In genomic region chr20:17536944-17537444, GRCh38 we compare ENCODE assay signal across 1 cellular context.
TF ChIP-seq lines count a peak whose summit lies in the region.

No MANE protein-coding gene starts in this region.

TF ChIP-seq in HepG2, 621 proteins besides CTCF, POLR2A, EP300 and RAD21 (continued from another document and continues in another):
- TF ChIP-seq MYPOP (CRISPR knock-in tag; IDR thresholded peaks at IDR 0.05) (peak; percentile 53; the same call in 1 of the 2 replicates), ZNF234 (CRISPR knock-in tag; conservative IDR thresholded peaks at IDR 0.05) (no peak), E2F1 (CRISPR knock-in tag; IDR thresholded peaks at IDR 0.05) (no peak), ZSCAN29 (CRISPR knock-in tag; conservative IDR thresholded peaks at IDR 0.05) (no peak), SALL1 (CRISPR knock-in tag; IDR thresholded peaks at IDR 0.05) (peak; percentile 64; the same call in 1 of the 2 replicates), ZNF766 (CRISPR knock-in tag; IDR thresholded peaks at IDR 0.05; ENCODE audit: borderline replicate concordance) (no peak), ZNF615 (CRISPR knock-in tag; IDR thresholded peaks at IDR 0.05; ENCODE audit: borderline replicate concordance) (no peak), ZNF138 (CRISPR knock-in tag; IDR thresholded peaks at IDR 0.05; ENCODE audit: low read depth) (peak; percentile 43; the same call in 1 of the 2 replicates), MLXIP (CRISPR knock-in tag; IDR thresholded peaks at IDR 0.05; ENCODE audit: borderline replicate concordance) (no peak), KAT7 (CRISPR knock-in tag; IDR thresholded peaks at IDR 0.05; ENCODE audit: borderline replicate concordance) (no peak), YEATS4 (CRISPR knock-in tag; IDR thresholded peaks at IDR 0.05; ENCODE audit: borderline replicate concordance) (no peak; the same call in 1 of the 2 replicates), TFDP2 (CRISPR knock-in tag; IDR thresholded peaks at IDR 0.05) (peak; percentile 59; the same call in 1 of the 2 replicates), ZNF883 (CRISPR knock-in tag; IDR thresholded peaks at IDR 0.05; ENCODE audit: not compliant biosample characterization) (no peak), ZNF160 (CRISPR knock-in tag; IDR thresholded peaks at IDR 0.05) (no peak), HNRNPK (IDR thresholded peaks at IDR 0.05; ENCODE audit: low read depth, low read length, poor library complexity, severe bottlenecking) (no peak), ZNF674 (CRISPR knock-in tag; IDR thresholded peaks at IDR 0.05; ENCODE audit: low read depth) (no peak), ARID2 (CRISPR knock-in tag; IDR thresholded peaks at IDR 0.05; ENCODE audit: borderline replicate concordance) (no peak), SAFB2 (CRISPR knock-in tag; IDR thresholded peaks at IDR 0.05; ENCODE audit: borderline replicate concordance, low read depth) (no peak), ZBTB7A (CRISPR knock-in tag; IDR thresholded peaks at IDR 0.05) (no peak), ZNF737 (CRISPR knock-in tag; IDR thresholded peaks at IDR 0.05; ENCODE audit: borderline replicate concordance) (no peak), NCOA2 (CRISPR knock-in tag; IDR thresholded peaks at IDR 0.05) (0 out of 2 replicates have a peak, but pooled peaks have one; percentile 27), NFATC3 (CRISPR knock-in tag; IDR thresholded peaks at IDR 0.05) (no peak), SNRNP70 (IDR thresholded peaks at IDR 0.05; ENCODE audit: low read depth, low read length) (no peak), ZNF44 (CRISPR knock-in tag; IDR thresholded peaks at IDR 0.05) (no peak), ZBTB46 (CRISPR knock-in tag; IDR thresholded peaks at IDR 0.05; ENCODE audit: borderline replicate concordance) (no peak), PHF5A (CRISPR knock-in tag; IDR thresholded peaks at IDR 0.05; ENCODE audit: low read depth, unreplicated experiment) (no peak), ZNF660 (CRISPR knock-in tag; IDR thresholded peaks at IDR 0.05; ENCODE audit: borderline replicate concordance, low read depth) (no peak), ZNF20 (CRISPR knock-in tag; IDR thresholded peaks at IDR 0.05) (no peak)
- TF ChIP-seq, protein P1, sequence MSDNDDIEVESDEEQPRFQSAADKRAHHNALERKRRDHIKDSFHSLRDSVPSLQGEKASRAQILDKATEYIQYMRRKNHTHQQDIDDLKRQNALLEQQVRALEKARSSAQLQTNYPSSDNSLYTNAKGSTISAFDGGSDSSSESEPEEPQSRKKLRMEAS (IDR thresholded peaks at IDR 0.05) = peak; percentile 89
- TF ChIP-seq, protein P2, sequence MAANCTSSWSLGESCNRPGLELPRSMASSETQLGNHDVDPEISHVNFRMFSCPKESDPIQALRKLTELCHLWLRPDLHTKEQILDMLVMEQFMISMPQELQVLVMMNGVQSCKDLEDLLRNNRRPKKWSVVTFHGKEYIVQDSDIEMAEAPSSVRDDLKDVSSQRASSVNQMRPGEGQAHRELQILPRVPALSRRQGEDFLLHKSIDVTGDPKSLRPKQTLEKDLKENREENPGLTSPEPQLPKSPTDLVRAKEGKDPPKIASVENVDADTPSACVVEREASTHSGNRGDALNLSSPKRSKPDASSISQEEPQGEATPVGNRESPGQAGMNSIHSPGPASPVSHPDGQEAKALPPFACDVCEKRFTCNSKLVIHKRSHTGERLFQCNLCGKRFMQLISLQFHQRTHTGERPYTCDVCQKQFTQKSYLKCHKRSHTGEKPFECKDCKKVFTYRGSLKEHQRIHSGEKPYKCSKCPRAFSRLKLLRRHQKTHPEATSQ (CRISPR knock-in tag; IDR thresholded peaks at IDR 0.05; ENCODE audit: borderline replicate concordance) = 0 out of 2 replicates have a peak, but pooled peaks have one; percentile 45
- TF ChIP-seq, protein P3, sequence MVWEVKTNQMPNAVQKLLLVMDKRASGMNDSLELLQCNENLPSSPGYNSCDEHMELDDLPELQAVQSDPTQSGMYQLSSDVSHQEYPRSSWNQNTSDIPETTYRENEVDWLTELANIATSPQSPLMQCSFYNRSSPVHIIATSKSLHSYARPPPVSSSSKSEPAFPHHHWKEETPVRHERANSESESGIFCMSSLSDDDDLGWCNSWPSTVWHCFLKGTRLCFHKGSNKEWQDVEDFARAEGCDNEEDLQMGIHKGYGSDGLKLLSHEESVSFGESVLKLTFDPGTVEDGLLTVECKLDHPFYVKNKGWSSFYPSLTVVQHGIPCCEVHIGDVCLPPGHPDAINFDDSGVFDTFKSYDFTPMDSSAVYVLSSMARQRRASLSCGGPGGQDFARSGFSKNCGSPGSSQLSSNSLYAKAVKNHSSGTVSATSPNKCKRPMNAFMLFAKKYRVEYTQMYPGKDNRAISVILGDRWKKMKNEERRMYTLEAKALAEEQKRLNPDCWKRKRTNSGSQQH (CRISPR knock-in tag; IDR thresholded peaks at IDR 0.05; ENCODE audit: low read depth) = no peak; the same call in 1 of the 2 replicates
- TF ChIP-seq, protein P4, sequence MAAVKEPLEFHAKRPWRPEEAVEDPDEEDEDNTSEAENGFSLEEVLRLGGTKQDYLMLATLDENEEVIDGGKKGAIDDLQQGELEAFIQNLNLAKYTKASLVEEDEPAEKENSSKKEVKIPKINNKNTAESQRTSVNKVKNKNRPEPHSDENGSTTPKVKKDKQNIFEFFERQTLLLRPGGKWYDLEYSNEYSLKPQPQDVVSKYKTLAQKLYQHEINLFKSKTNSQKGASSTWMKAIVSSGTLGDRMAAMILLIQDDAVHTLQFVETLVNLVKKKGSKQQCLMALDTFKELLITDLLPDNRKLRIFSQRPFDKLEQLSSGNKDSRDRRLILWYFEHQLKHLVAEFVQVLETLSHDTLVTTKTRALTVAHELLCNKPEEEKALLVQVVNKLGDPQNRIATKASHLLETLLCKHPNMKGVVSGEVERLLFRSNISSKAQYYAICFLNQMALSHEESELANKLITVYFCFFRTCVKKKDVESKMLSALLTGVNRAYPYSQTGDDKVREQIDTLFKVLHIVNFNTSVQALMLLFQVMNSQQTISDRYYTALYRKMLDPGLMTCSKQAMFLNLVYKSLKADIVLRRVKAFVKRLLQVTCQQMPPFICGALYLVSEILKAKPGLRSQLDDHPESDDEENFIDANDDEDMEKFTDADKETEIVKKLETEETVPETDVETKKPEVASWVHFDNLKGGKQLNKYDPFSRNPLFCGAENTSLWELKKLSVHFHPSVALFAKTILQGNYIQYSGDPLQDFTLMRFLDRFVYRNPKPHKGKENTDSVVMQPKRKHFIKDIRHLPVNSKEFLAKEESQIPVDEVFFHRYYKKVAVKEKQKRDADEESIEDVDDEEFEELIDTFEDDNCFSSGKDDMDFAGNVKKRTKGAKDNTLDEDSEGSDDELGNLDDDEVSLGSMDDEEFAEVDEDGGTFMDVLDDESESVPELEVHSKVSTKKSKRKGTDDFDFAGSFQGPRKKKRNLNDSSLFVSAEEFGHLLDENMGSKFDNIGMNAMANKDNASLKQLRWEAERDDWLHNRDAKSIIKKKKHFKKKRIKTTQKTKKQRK (IDR thresholded peaks at IDR 0.05; ENCODE audit: low read length) = no peak
- TF ChIP-seq, protein P5, sequence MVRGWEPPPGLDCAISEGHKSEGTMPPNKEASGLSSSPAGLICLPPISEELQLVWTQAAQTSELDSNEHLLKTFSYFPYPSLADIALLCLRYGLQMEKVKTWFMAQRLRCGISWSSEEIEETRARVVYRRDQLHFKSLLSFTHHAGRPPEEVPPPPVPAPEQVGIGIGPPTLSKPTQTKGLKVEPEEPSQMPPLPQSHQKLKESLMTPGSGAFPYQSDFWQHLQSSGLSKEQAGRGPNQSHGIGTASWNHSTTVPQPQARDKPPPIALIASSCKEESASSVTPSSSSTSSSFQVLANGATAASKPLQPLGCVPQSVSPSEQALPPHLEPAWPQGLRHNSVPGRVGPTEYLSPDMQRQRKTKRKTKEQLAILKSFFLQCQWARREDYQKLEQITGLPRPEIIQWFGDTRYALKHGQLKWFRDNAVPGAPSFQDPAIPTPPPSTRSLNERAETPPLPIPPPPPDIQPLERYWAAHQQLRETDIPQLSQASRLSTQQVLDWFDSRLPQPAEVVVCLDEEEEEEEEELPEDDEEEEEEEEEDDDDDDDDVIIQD (CRISPR knock-in tag; IDR thresholded peaks at IDR 0.05; ENCODE audit: low read depth) = peak; percentile 78
- TF ChIP-seq, protein P6, sequence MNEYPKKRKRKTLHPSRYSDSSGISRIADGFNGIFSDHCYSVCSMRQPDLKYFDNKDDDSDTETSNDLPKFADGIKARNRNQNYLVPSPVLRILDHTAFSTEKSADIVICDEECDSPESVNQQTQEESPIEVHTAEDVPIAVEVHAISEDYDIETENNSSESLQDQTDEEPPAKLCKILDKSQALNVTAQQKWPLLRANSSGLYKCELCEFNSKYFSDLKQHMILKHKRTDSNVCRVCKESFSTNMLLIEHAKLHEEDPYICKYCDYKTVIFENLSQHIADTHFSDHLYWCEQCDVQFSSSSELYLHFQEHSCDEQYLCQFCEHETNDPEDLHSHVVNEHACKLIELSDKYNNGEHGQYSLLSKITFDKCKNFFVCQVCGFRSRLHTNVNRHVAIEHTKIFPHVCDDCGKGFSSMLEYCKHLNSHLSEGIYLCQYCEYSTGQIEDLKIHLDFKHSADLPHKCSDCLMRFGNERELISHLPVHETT (CRISPR knock-in tag; conservative IDR thresholded peaks at IDR 0.05) = peak; percentile 48
